8 cellular contexts compared by ENCODE assay signal in the genomic region with DNA sequence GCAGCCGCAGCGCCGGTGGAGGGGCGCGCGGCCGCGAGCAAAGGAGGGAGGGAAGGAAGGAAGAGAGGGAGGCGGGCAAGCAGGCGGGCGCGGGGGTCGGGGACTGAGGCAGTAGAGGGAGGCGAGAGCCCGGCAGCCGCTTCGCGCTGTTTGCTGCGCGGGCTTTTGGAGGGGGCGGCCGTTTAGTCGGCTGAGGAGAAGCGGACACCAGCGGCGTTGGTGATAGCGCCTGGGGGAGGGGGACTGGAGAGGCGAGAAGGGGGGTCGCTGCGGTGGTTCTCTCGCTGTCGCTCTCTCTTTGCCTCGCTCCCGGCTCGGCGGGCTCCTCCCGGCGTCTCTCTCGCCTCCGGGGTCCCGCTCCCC. TPM values are rescaled to one million over a fixed set of nuclear protein-coding genes. Genes with fewer than 3 reads are reported as not detected.
A peak's percentile ranks its signal among the peaks of the same experiment; 100 is the strongest.
DNase-seq lines count a peak whose midpoint lies in the region; ATAC-seq, FAIRE-seq and TF ChIP-seq lines count a peak whose summit lies in the region.

A gene (plus strand): TSS at position 1 of the 363 bp plus-strand sequence.

- H3K79me2 ChIP-seq in mesendoderm (ENCODE audit: control insufficient read depth, insufficient read depth, low read length): peaks cover 50% of the 10 kb centered on the region

- H3K23ac ChIP-seq in mesendoderm (ENCODE audit: low read length): no peak within 1 kb of the TSS

- intact Hi-C loops in Right ventricle myocardium superior (cut with DNase I) (no loop called here), Right ventricle myocardium inferior (cut with DNase I) (no loop called here), uterus (cut with DNase I; ENCODE audit: low total_unique reads) (loop anchor here (10.0 kb wide), 1 partner anchor 200 kb away; no protein-coding TSS in a partner anchor)

- H3K36me3 ChIP-seq in bronchial epithelial cell (ENCODE audit: control insufficient read depth, insufficient read depth, low read length) (peaks cover 2% of the 10 kb centered on the region), mesendoderm (ENCODE audit: control insufficient read depth, insufficient read depth, low read length) (no peaks in the 10 kb centered on the region), uterus (no peaks in the 10 kb centered on the region)

- peak within 1 kb of the TSS; percentile 36 for H3K4ac ChIP-seq in mesendoderm (ENCODE audit: low read depth, low read length)

- H2BK15ac ChIP-seq in mesendoderm (replicated peaks; ENCODE audit: low read depth): peak within 1 kb of the TSS; percentile 42

- peak within 1 kb of the TSS; percentile 99 for H3K4me2 ChIP-seq in mesendoderm (ENCODE audit: low read length)

- H3K9me3 ChIP-seq in uterus: no peaks in the 10 kb centered on the region

- peak within 1 kb of the TSS; percentile 99 for H3K56ac ChIP-seq in mesendoderm (ENCODE audit: low read length)

- DNase-seq in Right ventricle myocardium superior: no peak
- DNase-seq in Right ventricle myocardium inferior (ENCODE audit: missing footprints): no peak
- DNase-seq in bronchial epithelial cell (ENCODE audit: low read depth): no peak
- no peak for DNase-seq in mesendoderm
- DNase-seq in uterus: no peak
- no peak for DNase-seq in NCI-H2081 treated with DMSO at 0.1 percent for 48 hours (lab: John Stamatoyannopoulos, UW)
- DNase-seq in effector CD8-positive, alpha-beta T cell (lab: John Stamatoyannopoulos, UW): no peak
- no peak for DNase-seq in SKM-1 (lab: John Stamatoyannopoulos, UW; ENCODE audit: unreplicated experiment)

- H3K18ac ChIP-seq in mesendoderm (ENCODE audit: low read length): peak within 1 kb of the TSS; percentile 99

- TF ChIP-seq CTCF in bronchial epithelial cell (IDR thresholded peaks at IDR 0.05; ENCODE audit: insufficient read depth, low read length, severe bottlenecking) (no peak), uterus (IDR thresholded peaks at IDR 0.05) (no peak)

- H2BK5ac ChIP-seq in mesendoderm (ENCODE audit: low read length): peak within 1 kb of the TSS; percentile 66

- ATAC-seq in Right ventricle myocardium superior (ENCODE audit: poor library complexity) (no peak), Right ventricle myocardium inferior (no peak)

- peak within 1 kb of the TSS; percentile 72 for H4K5ac ChIP-seq in mesendoderm (ENCODE audit: low read length)

- H3K79me1 ChIP-seq in mesendoderm (ENCODE audit: low read length): peaks cover 14% of the 10 kb centered on the region

- H3K4me3 ChIP-seq in bronchial epithelial cell (ENCODE audit: low read depth, low read length) (peak within 1 kb of the TSS; percentile 94), mesendoderm (ENCODE audit: low read length) (peak within 1 kb of the TSS; percentile 97), uterus (peak within 1 kb of the TSS; percentile 87 to 97)

- H3K9ac ChIP-seq in mesendoderm (ENCODE audit: low read length): peak within 1 kb of the TSS; percentile 99

- WGBS in mesendoderm (ENCODE audit: extremely low coverage, insufficient coverage, low lambda C conversion rate): no CpG with 5 or more reads among the region's 41 CpGs

- H3K27ac ChIP-seq in mesendoderm (ENCODE audit: low read depth, low read length) (peak within 1 kb of the TSS; percentile 99), uterus (peak within 1 kb of the TSS; percentile 84 to 92)

- peak within 1 kb of the TSS; percentile 14 for H4K8ac ChIP-seq in mesendoderm (ENCODE audit: low read depth, low read length)

- peak; percentile 56 to 72 for TF ChIP-seq POLR2A in uterus (IDR thresholded peaks at IDR 0.05)

- H3K4me1 ChIP-seq in mesendoderm (ENCODE audit: control insufficient read depth, low read depth, low read length) (peaks cover 5% of the 10 kb centered on the region), uterus (peaks cover 0 to 5% of the 10 kb centered on the region in 2 donors)

- no peak for FAIRE-seq in bronchial epithelial cell (lab: Jason Lieb, UNC)

- H2BK120ac ChIP-seq in mesendoderm (ENCODE audit: low read depth, low read length): peak within 1 kb of the TSS; percentile 47

- no peak within 1 kb of the TSS for H2AK5ac ChIP-seq in mesendoderm (ENCODE audit: low read length)

- H3K27me3 ChIP-seq in bronchial epithelial cell (ENCODE audit: control insufficient read depth, insufficient read depth, low read length) (no peaks in the 10 kb centered on the region), mesendoderm (ENCODE audit: insufficient read depth, low read length, poor library complexity) (no peaks in the 10 kb centered on the region), uterus (no peaks in the 10 kb centered on the region)

RNA-seq across cellular contexts. Expression of the gene that starts here (rescaled TPM):
- 10.7 TPM for total RNA-seq in Right ventricle myocardium superior
- total RNA-seq in Right ventricle myocardium inferior: 10.0 TPM
- total RNA-seq in bronchial epithelial cell: 15.1 and 19.0 TPM in 2 replicates
- polyA plus RNA-seq in mesendoderm (2013, experiment 1 of 2): 11.9 TPM
- 12.1 TPM for polyA plus RNA-seq in mesendoderm (2013, experiment 2 of 2)
- 10 to 100 TPM in 2 of 4 donors, 1 to 10 TPM in 2; 4.6 to 53.5 (median 15.5) TPM for total RNA-seq in uterus
